9 cellular contexts compared by ENCODE assay signal in genomic region chr11:94968334-94968958, GRCh38. TPM values are rescaled to one million over a fixed set of nuclear protein-coding genes. Genes with fewer than 3 reads are reported as not detected.
A peak's percentile ranks its signal among the peaks of the same experiment; 100 is the strongest.
DNase-seq lines count a peak whose midpoint lies in the region; ATAC-seq and TF ChIP-seq lines count a peak whose summit lies in the region.
"Had no signal": no experiment of that assay in that cellular context is flagged by ENCODE, and none has a peak within 500 bp of the region (broad histone marks: within the 10 kb centered on the region; RNA-seq: fewer than 3 reads in every experiment).

No MANE protein-coding gene starts in this region.

- no peak for DNase-seq in activated naive CD8-positive, alpha-beta T cell treated with anti-CD3 and anti-CD28 coated beads, Interleukin-2, amount 50 U/mL, for 24 hours
- DNase-seq in RKO (ENCODE audit: low spot score) (peak; percentile 73), fibroblast of gingiva (ENCODE audit: low read depth) (peak; percentile 68), transverse colon (no peak)
- DNase-seq in stimulated activated CD4-positive, alpha-beta T cell treated with anti-CD3 and anti-CD28 coated beads, Interleukin-2, amount 100 ng/mL, for 48 hours = no peak
- DNase-seq in NK-92 treated with Interleukin-12 subunit alpha and Interleukin-12 subunit beta, amount 100 ng/mL, for 24 hours (lab: John Stamatoyannopoulos, UW) = no peak

- in situ Hi-C loops in transverse colon (cut with MboI; ENCODE audit: low pct_ligation_motif_present in 1 of 4, low pct_unique_long_range_greater_than_20kb in 1 of 4, low sequenced_read_pairs in 3 of 4) = no loop called here

- no peak overlapping the region for H3K4me3 ChIP-seq in transverse colon

- WGBS in transverse colon (ENCODE audit: low coverage in 1 of 2), 2 donors = 90 to 91% methylated on average over 1 of the region's 1 CpG

- H3K27me3 Mint-ChIP-seq in activated naive CD8-positive, alpha-beta T cell = no peaks in the 10 kb centered on the region
- no peaks in the 10 kb centered on the region for H3K27me3 Mint-ChIP-seq in activated naive CD8-positive, alpha-beta T cell treated with anti-CD3 and anti-CD28 coated beads, Interleukin-2, amount 50 U/mL, for 24 hours
- H3K27me3 Mint-ChIP-seq: stimulated activated naive CD8-positive, alpha-beta T cell treated with anti-CD3 and anti-CD28 coated beads, Interleukin-15, Interleukin-2, amounts not matched to agents 100 ng/mL and 50 ng/mL, for 24 hours had no signal

- no peaks in the 10 kb centered on the region for H3K9me3 Mint-ChIP-seq in activated naive CD8-positive, alpha-beta T cell (ENCODE audit: low read depth)
- H3K9me3 Mint-ChIP-seq in activated naive CD8-positive, alpha-beta T cell treated with anti-CD3 and anti-CD28 coated beads, Interleukin-2, amount 50 U/mL, for 24 hours = no peaks in the 10 kb centered on the region
- H3K9me3 Mint-ChIP-seq: stimulated activated naive CD8-positive, alpha-beta T cell treated with anti-CD3 and anti-CD28 coated beads, Interleukin-15, Interleukin-2, amounts not matched to agents 100 ng/mL and 50 ng/mL, for 24 hours had no signal

- H3K27ac Mint-ChIP-seq in activated naive CD8-positive, alpha-beta T cell = peak overlapping the region; percentile 38
- H3K27ac Mint-ChIP-seq in activated naive CD8-positive, alpha-beta T cell treated with anti-CD3 and anti-CD28 coated beads, Interleukin-2, amount 50 U/mL, for 24 hours = no peak overlapping the region
- H3K27ac Mint-ChIP-seq: stimulated activated naive CD8-positive, alpha-beta T cell treated with anti-CD3 and anti-CD28 coated beads, Interleukin-15, Interleukin-2, amounts not matched to agents 100 ng/mL and 50 ng/mL, for 24 hours had no signal

- H3K36me3 Mint-ChIP-seq in activated naive CD8-positive, alpha-beta T cell = peaks cover 22% of the 10 kb centered on the region
- peaks cover 51% of the 10 kb centered on the region for H3K36me3 Mint-ChIP-seq in activated naive CD8-positive, alpha-beta T cell treated with anti-CD3 and anti-CD28 coated beads, Interleukin-2, amount 50 U/mL, for 24 hours (ENCODE audit: low read depth)

- TF ChIP-seq POLR2A in transverse colon (IDR thresholded peaks at IDR 0.05) = no peak

- H3K4me3 Mint-ChIP-seq in activated naive CD8-positive, alpha-beta T cell = no peak overlapping the region
- H3K4me3 Mint-ChIP-seq in activated naive CD8-positive, alpha-beta T cell treated with anti-CD3 and anti-CD28 coated beads, Interleukin-2, amount 50 U/mL, for 24 hours = no peak overlapping the region
- H3K4me3 Mint-ChIP-seq: stimulated activated naive CD8-positive, alpha-beta T cell treated with anti-CD3 and anti-CD28 coated beads, Interleukin-15, Interleukin-2, amounts not matched to agents 100 ng/mL and 50 ng/mL, for 24 hours had no signal

- peaks cover 0 to 75% (median 33%) of the 10 kb centered on the region in 4 donors for H3K36me3 ChIP-seq in transverse colon

- H3K27ac ChIP-seq in transverse colon = no peak overlapping the region

- H3K9me3 ChIP-seq in transverse colon = no peaks in the 10 kb centered on the region

- no peaks in the 10 kb centered on the region for H3K27me3 ChIP-seq in transverse colon

- H3K4me1 Mint-ChIP-seq in activated naive CD8-positive, alpha-beta T cell (ENCODE audit: low read depth) = peaks cover 27% of the 10 kb centered on the region
- H3K4me1 Mint-ChIP-seq in activated naive CD8-positive, alpha-beta T cell treated with anti-CD3 and anti-CD28 coated beads, Interleukin-2, amount 50 U/mL, for 24 hours = peaks cover 20% of the 10 kb centered on the region

- peaks cover 5 to 16% (median 11%) of the 10 kb centered on the region in 4 donors for H3K4me1 ChIP-seq in transverse colon

- TF ChIP-seq EP300 in transverse colon (IDR thresholded peaks at IDR 0.05; ENCODE audit: low read depth) = no peak

- intact Hi-C loops in transverse colon (cut with DNase I; ENCODE audit: low total_unique reads) = no loop called here

- ATAC-seq in activated naive CD8-positive, alpha-beta T cell treated with anti-CD3 and anti-CD28 coated beads, Interleukin-2, amount 50 U/mL, for 24 hours = no peak
- no peak for ATAC-seq in HG03175 (IDR thresholded peaks at IDR 0.05; ENCODE audit: unreplicated experiment)

- peak in 4 of 5 experiments; percentile 23 to 42 (median 34) for TF ChIP-seq CTCF in transverse colon (IDR thresholded peaks at IDR 0.05)

RNA-seq across cellular contexts. Expression of gene CWC15, which starts 4.9 kb away (rescaled TPM):
- total RNA-seq in transverse colon = 10 to 100 TPM; 26.2 to 55.9 (median 46.2) TPM

RNA-seq across cellular contexts. Expression of gene KDM4D, which starts 5.1 kb away (rescaled TPM):
- 1 to 10 TPM in 1 of 4 donors, under 1 TPM in 2, not detected in 1; 0.27 to 3.0 (median 0.32) TPM for total RNA-seq in transverse colon

RNA-seq across cellular contexts. Expression of gene KDM4E, which starts 56.6 kb away (rescaled TPM):
- not detected for total RNA-seq in transverse colon

Comparison
In these comparisons a context has a peak if more than half of its experiments do, and no peak if none do; other contexts are left out.
1. DNase-seq: peak in RKO (single experiment) and fibroblast of gingiva (single experiment); none in activated naive CD8-positive, alpha-beta T cell treated with anti-CD3 and anti-CD28 coated beads, Interleukin-2, amount 50 U/mL, for 24 hours (single experiment), transverse colon (single experiment), stimulated activated CD4-positive, alpha-beta T cell treated with anti-CD3 and anti-CD28 coated beads, Interleukin-2, amount 100 ng/mL, for 48 hours (0 of 2) and NK-92 treated with Interleukin-12 subunit alpha and Interleukin-12 subunit beta, amount 100 ng/mL, for 24 hours (single experiment).